In genomic region chr5:14728109-14728938, GRCh38 we compare ENCODE assay signal across 1 cellular context.
TF ChIP-seq lines count a peak whose summit lies in the region.

No MANE protein-coding gene starts in this region.

TF ChIP-seq in HepG2, 621 proteins besides CTCF, POLR2A, EP300 and RAD21 (continued from another document and continues in another):
- TF ChIP-seq, protein P1, sequence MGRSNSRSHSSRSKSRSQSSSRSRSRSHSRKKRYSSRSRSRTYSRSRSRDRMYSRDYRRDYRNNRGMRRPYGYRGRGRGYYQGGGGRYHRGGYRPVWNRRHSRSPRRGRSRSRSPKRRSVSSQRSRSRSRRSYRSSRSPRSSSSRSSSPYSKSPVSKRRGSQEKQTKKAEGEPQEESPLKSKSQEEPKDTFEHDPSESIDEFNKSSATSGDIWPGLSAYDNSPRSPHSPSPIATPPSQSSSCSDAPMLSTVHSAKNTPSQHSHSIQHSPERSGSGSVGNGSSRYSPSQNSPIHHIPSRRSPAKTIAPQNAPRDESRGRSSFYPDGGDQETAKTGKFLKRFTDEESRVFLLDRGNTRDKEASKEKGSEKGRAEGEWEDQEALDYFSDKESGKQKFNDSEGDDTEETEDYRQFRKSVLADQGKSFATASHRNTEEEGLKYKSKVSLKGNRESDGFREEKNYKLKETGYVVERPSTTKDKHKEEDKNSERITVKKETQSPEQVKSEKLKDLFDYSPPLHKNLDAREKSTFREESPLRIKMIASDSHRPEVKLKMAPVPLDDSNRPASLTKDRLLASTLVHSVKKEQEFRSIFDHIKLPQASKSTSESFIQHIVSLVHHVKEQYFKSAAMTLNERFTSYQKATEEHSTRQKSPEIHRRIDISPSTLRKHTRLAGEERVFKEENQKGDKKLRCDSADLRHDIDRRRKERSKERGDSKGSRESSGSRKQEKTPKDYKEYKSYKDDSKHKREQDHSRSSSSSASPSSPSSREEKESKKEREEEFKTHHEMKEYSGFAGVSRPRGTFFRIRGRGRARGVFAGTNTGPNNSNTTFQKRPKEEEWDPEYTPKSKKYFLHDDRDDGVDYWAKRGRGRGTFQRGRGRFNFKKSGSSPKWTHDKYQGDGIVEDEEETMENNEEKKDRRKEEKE (IDR thresholded peaks at IDR 0.05) = no peak
- TF ChIP-seq ZNF567 (CRISPR knock-in tag; IDR thresholded peaks at IDR 0.05; ENCODE audit: borderline replicate concordance) = no peak
- no peak for TF ChIP-seq ZNF780A (CRISPR knock-in tag; IDR thresholded peaks at IDR 0.05)
- peak; percentile 100 for TF ChIP-seq SOX13 (IDR thresholded peaks at IDR 0.05)
- TF ChIP-seq SOX13 (CRISPR knock-in tag; conservative IDR thresholded peaks at IDR 0.05 in 1 of 2, IDR thresholded peaks at IDR 0.05 in 1 of 2) = peak in 1 of 2 experiments; percentile 100; a peak in 2 of 4 replicates
- TF ChIP-seq KLF9 (CRISPR knock-in tag; IDR thresholded peaks at IDR 0.05; ENCODE audit: low read depth) = no peak
- peak; percentile 92 for TF ChIP-seq PBX2 (CRISPR knock-in tag; IDR thresholded peaks at IDR 0.05)
- no peak for TF ChIP-seq U2AF1 (optimal IDR thresholded peaks at IDR 0.05; ENCODE audit: low read depth, low read length)
- 0 out of 2 replicates have a peak, but pooled peaks have one; percentile 20 for TF ChIP-seq ZBTB7B (CRISPR knock-in tag; IDR thresholded peaks at IDR 0.05)
- no peak for TF ChIP-seq MTA3 (CRISPR knock-in tag; IDR thresholded peaks at IDR 0.05)
- TF ChIP-seq ZNF383 (CRISPR knock-in tag; IDR thresholded peaks at IDR 0.05; ENCODE audit: borderline replicate concordance) = 0 out of 2 replicates have a peak, but pooled peaks have one; percentile 23
- TF ChIP-seq ATF1 (CRISPR knock-in tag; IDR thresholded peaks at IDR 0.05) = peak; percentile 25; the same call in 1 of the 2 replicates
- TF ChIP-seq PATZ1 (CRISPR knock-in tag; IDR thresholded peaks at IDR 0.05) = peak; percentile 66; the same call in 1 of the 2 replicates
- TF ChIP-seq HNRNPK (IDR thresholded peaks at IDR 0.05; ENCODE audit: low read depth, low read length, poor library complexity, severe bottlenecking) = no peak
- peak; percentile 86 for TF ChIP-seq HIC2 (CRISPR knock-in tag; IDR thresholded peaks at IDR 0.05; ENCODE audit: low read depth)
- TF ChIP-seq ZNF232 (CRISPR knock-in tag; IDR thresholded peaks at IDR 0.05; ENCODE audit: borderline replicate concordance) = no peak
- TF ChIP-seq ZBTB46 (CRISPR knock-in tag; IDR thresholded peaks at IDR 0.05; ENCODE audit: borderline replicate concordance) = no peak
- no peak for TF ChIP-seq ZNF260 (CRISPR knock-in tag; IDR thresholded peaks at IDR 0.05; ENCODE audit: borderline replicate concordance, low read depth)
- no peak for TF ChIP-seq PRDM4 (CRISPR knock-in tag; IDR thresholded peaks at IDR 0.05; ENCODE audit: borderline replicate concordance)
- no peak for TF ChIP-seq TOPORS (CRISPR knock-in tag; IDR thresholded peaks at IDR 0.05)
- TF ChIP-seq ZBTB44 (CRISPR knock-in tag; IDR thresholded peaks at IDR 0.05) = no peak
- TF ChIP-seq MLX (CRISPR knock-in tag; IDR thresholded peaks at IDR 0.05) = 0 out of 2 replicates have a peak, but pooled peaks have one; percentile 30
- TF ChIP-seq ZNF24 (IDR thresholded peaks at IDR 0.05) = no peak
- no peak for TF ChIP-seq HDAC6 (IDR thresholded peaks at IDR 0.05; ENCODE audit: low read depth, low read length)
- TF ChIP-seq ZSCAN12 (CRISPR knock-in tag; IDR thresholded peaks at IDR 0.05) = no peak
- TF ChIP-seq ZNF451 (CRISPR knock-in tag; IDR thresholded peaks at IDR 0.05) = no peak
- no peak for TF ChIP-seq TSC22D2 (CRISPR knock-in tag; IDR thresholded peaks at IDR 0.05; ENCODE audit: borderline replicate concordance)
- TF ChIP-seq ZNF496 (CRISPR knock-in tag; IDR thresholded peaks at IDR 0.05; ENCODE audit: insufficient replicate concordance) = no peak
- TF ChIP-seq ZBTB4 (CRISPR knock-in tag; IDR thresholded peaks at IDR 0.05; ENCODE audit: borderline replicate concordance) = peak; percentile 96
- no peak for TF ChIP-seq ZNF841 (CRISPR knock-in tag; IDR thresholded peaks at IDR 0.05; ENCODE audit: borderline replicate concordance)
- TF ChIP-seq DRAP1 (CRISPR knock-in tag; IDR thresholded peaks at IDR 0.05) = peak; percentile 56
- TF ChIP-seq ZSCAN20 (CRISPR knock-in tag; IDR thresholded peaks at IDR 0.05; ENCODE audit: borderline replicate concordance) = no peak
- TF ChIP-seq ZNF354B (CRISPR knock-in tag; IDR thresholded peaks at IDR 0.05) = no peak
- TF ChIP-seq SP4 (CRISPR knock-in tag; IDR thresholded peaks at IDR 0.05) = peak; percentile 76; the same call in 1 of the 2 replicates
- no peak for TF ChIP-seq EZH2 (conservative IDR thresholded peaks at IDR 0.05; ENCODE audit: low read depth, low read length)
- no peak for TF ChIP-seq ZNF670 (CRISPR knock-in tag; IDR thresholded peaks at IDR 0.05; ENCODE audit: borderline replicate concordance)
- TF ChIP-seq ZFY (CRISPR knock-in tag; IDR thresholded peaks at IDR 0.05) = peak; percentile 72
